Comparison of ENCODE assay signal across 25 cellular contexts in the genomic region with DNA sequence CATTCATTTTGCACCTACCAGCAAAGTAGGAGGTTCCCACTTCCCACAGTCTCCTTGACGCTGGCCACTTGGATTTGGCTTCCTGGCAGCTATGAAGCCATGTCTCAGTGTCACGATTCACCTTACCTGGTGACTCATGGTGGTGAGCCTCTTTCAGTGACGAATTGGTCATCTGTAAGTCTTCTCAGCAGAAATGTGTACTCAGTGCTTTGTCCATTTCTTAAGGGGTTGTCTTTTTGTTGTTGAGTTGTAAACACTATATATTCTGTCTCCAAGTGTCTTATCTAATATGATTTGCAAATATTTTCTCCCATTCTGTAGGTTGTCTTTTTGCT. TPM values are rescaled to one million over a fixed set of nuclear protein-coding genes. Genes with fewer than 3 reads are reported as not detected.
A peak's percentile ranks its signal among the peaks of the same experiment; 100 is the strongest.
DNase-seq lines count a peak whose midpoint lies in the region; ATAC-seq and FAIRE-seq lines count a peak whose summit lies in the region.
"Had no signal": no experiment of that assay in that cellular context is flagged by ENCODE, and none has a peak within 500 bp of the region (broad histone marks: within the 10 kb centered on the region; RNA-seq: fewer than 3 reads in every experiment).

No MANE protein-coding gene starts in this region.

- H3K23ac ChIP-seq in neuronal stem cell (ENCODE audit: low read depth, low read length, poor library complexity) = no peak overlapping the region

- H2AFZ ChIP-seq in neuronal stem cell (ENCODE audit: low read length) = no peak overlapping the region

- no peaks in the 10 kb centered on the region for H3K79me1 ChIP-seq in neuronal stem cell (ENCODE audit: low read depth, low read length)

- H4K91ac ChIP-seq in neuronal stem cell (ENCODE audit: low read depth, low read length, poor library complexity) = no peak overlapping the region

- no peak overlapping the region for H2BK12ac ChIP-seq in neuronal stem cell (ENCODE audit: low read length)

- intact Hi-C loops in activated CD4-positive, alpha-beta T cell treated with anti-CD3 and anti-CD28 coated beads for 36 hours (cut with DNase I, micrococcal nuclease) = loop anchor here in 1 of 2 experiments (1.0 kb wide), 1 partner anchor 74 kb away; no protein-coding TSS in a partner anchor

- no peak overlapping the region for H2BK15ac ChIP-seq in neuronal stem cell (ENCODE audit: low read length)

- H3K27me3 Mint-ChIP-seq in activated CD4-positive, alpha-beta T cell treated with anti-CD3 and anti-CD28 coated beads for 36 hours = no peaks in the 10 kb centered on the region
- no peaks in the 10 kb centered on the region for H3K27me3 Mint-ChIP-seq in activated CD4-positive, alpha-beta T cell treated with anti-CD3 and anti-CD28 coated beads, Interleukin-2, amount 10 ng/mL, durations not matched to agents 7 days and 5 days

- no peaks in the 10 kb centered on the region for H3K4me1 Mint-ChIP-seq in activated CD4-positive, alpha-beta T cell treated with anti-CD3 and anti-CD28 coated beads for 36 hours
- H3K4me1 Mint-ChIP-seq in activated CD4-positive, alpha-beta T cell treated with anti-CD3 and anti-CD28 coated beads, Interleukin-2, amount 10 ng/mL, durations not matched to agents 7 days and 5 days = no peaks in the 10 kb centered on the region
- H3K4me1 Mint-ChIP-seq: endodermal cell, natural killer cell had no signal

- no peak overlapping the region for H2BK120ac ChIP-seq in neuronal stem cell (ENCODE audit: low read depth, low read length)

- no peak overlapping the region for H3K14ac ChIP-seq in neuronal stem cell (ENCODE audit: low read length)

- peaks cover 0 to 2% of the 10 kb centered on the region in 2 donors for H3K36me3 ChIP-seq in neuronal stem cell (replicated peaks in 1 of 2; ENCODE audit: control insufficient read depth in 2 of 2, insufficient read depth in 2 of 2, low read length in 2 of 2)
- H3K36me3 ChIP-seq: suprapubic skin had no signal

- no peak overlapping the region for H3K4me3 Mint-ChIP-seq in activated CD4-positive, alpha-beta T cell treated with anti-CD3 and anti-CD28 coated beads for 36 hours
- H3K4me3 Mint-ChIP-seq in activated CD4-positive, alpha-beta T cell treated with anti-CD3 and anti-CD28 coated beads, Interleukin-2, amount 10 ng/mL, durations not matched to agents 7 days and 5 days = no peak overlapping the region
- H3K4me3 Mint-ChIP-seq: endodermal cell, natural killer cell had no signal

- H3K27ac Mint-ChIP-seq in activated CD4-positive, alpha-beta T cell treated with anti-CD3 and anti-CD28 coated beads for 36 hours = no peak overlapping the region
- no peak overlapping the region for H3K27ac Mint-ChIP-seq in activated CD4-positive, alpha-beta T cell treated with anti-CD3 and anti-CD28 coated beads, Interleukin-2, amount 10 ng/mL, durations not matched to agents 7 days and 5 days
- H3K27ac Mint-ChIP-seq: endodermal cell, natural killer cell had no signal

- no peak overlapping the region for H3K27ac ChIP-seq in neuronal stem cell (replicated peaks; ENCODE audit: low read length)
- H3K27ac ChIP-seq: skin epidermis, suprapubic skin, VCaP had no signal

- no peaks in the 10 kb centered on the region for H3K4me1 ChIP-seq in neuronal stem cell (ENCODE audit: control insufficient read depth in 2 of 2, insufficient read depth in 1 of 2, low read depth in 1 of 2, low read length in 2 of 2)
- H3K4me1 ChIP-seq: suprapubic skin had no signal

- H3K27me3 ChIP-seq in neuronal stem cell (ENCODE audit: control insufficient read depth in 3 of 3, insufficient read depth in 3 of 3, low read depth in 1 of 3, low read length in 3 of 3) = no peaks in the 10 kb centered on the region
- H3K27me3 ChIP-seq: suprapubic skin had no signal

- no peaks in the 10 kb centered on the region for H3K36me3 Mint-ChIP-seq in activated CD4-positive, alpha-beta T cell treated with anti-CD3 and anti-CD28 coated beads for 36 hours (ENCODE audit: low read depth)
- peaks cover 4% of the 10 kb centered on the region for H3K36me3 Mint-ChIP-seq in activated CD4-positive, alpha-beta T cell treated with anti-CD3 and anti-CD28 coated beads, Interleukin-2, amount 10 ng/mL, durations not matched to agents 7 days and 5 days (ENCODE audit: low read depth)
- H3K36me3 Mint-ChIP-seq: natural killer cell had no signal

- no peak overlapping the region for H3K18ac ChIP-seq in neuronal stem cell (ENCODE audit: low read length)

- H3K9ac ChIP-seq in neuronal stem cell (ENCODE audit: low read depth, low read length, poor library complexity) = no peak overlapping the region

- no peak overlapping the region for H3K4me2 ChIP-seq in neuronal stem cell (ENCODE audit: insufficient read depth, low read length, poor library complexity, severe bottlenecking)

- no peak overlapping the region for H4K8ac ChIP-seq in neuronal stem cell (ENCODE audit: low read depth, low read length)

- no peak overlapping the region for H2AK5ac ChIP-seq in neuronal stem cell (ENCODE audit: low read depth, low read length)

- DNase-seq in activated CD4-positive, alpha-beta T cell treated with anti-CD3 and anti-CD28 coated beads for 36 hours = peak; percentile 32
- no peak for DNase-seq in activated CD4-positive, alpha-beta T cell treated with anti-CD3 and anti-CD28 coated beads, Interleukin-2, amount 10 ng/mL, durations not matched to agents 7 days and 5 days
- DNase-seq in ELR (ENCODE audit: low read depth) = peak; percentile 62
- DNase-seq in RCC 7860 (ENCODE audit: low spot score) = peak; percentile 52
- DNase-seq in kidney glomerular epithelial cell (lab: John Stamatoyannopoulos, UW) = peak; percentile 29
- no peak for DNase-seq in neuronal stem cell (ENCODE audit: low spot score)
- no peak for DNase-seq in COLO829 (ENCODE audit: low spot score)
- DNase-seq: aorta; C1 segment of cervical spinal cord; DMS 273 treated with DMSO at 0.1 percent for 48 hours; endodermal cell; MM.1S; natural killer cell; NCI-H187 treated with DMSO at 0.1 percent for 48 hours; NCI-H345; stimulated activated CD4-positive, alpha-beta T cell treated with anti-CD3 and anti-CD28 coated beads, Interleukin-4, amount 100 ng/mL, for 24 hours; T-helper 1 cell had no signal

- peak; percentile 82 for FAIRE-seq in RCC 7860 (lab: Jason Lieb, UNC)
- FAIRE-seq: A204.1, islet of Langerhans had no signal

- no peak overlapping the region for H3K4me3 ChIP-seq in neuronal stem cell (ENCODE audit: low read length in 2 of 2)
- H3K4me3 ChIP-seq: lung, skin epidermis, suprapubic skin had no signal

- H3K9me3 Mint-ChIP-seq in activated CD4-positive, alpha-beta T cell treated with anti-CD3 and anti-CD28 coated beads for 36 hours (ENCODE audit: low read depth) = no peaks in the 10 kb centered on the region
- peaks cover 7% of the 10 kb centered on the region for H3K9me3 Mint-ChIP-seq in activated CD4-positive, alpha-beta T cell treated with anti-CD3 and anti-CD28 coated beads, Interleukin-2, amount 10 ng/mL, durations not matched to agents 7 days and 5 days
- H3K9me3 Mint-ChIP-seq: natural killer cell had no signal

- H3K9me3 ChIP-seq in neuronal stem cell (replicated peaks in 1 of 2; ENCODE audit: control insufficient read depth in 2 of 2, insufficient read depth in 1 of 2, low read depth in 1 of 2, low read length in 2 of 2) = peaks cover 0 to 8% of the 10 kb centered on the region in 2 donors
- H3K9me3 ChIP-seq: suprapubic skin had no signal

- WGBS in neuronal stem cell (ENCODE audit: extremely low coverage in 2 of 2, insufficient read length in 2 of 2, insufficient replicate concordance in 1 of 2), 2 donors = no CpG with 5 or more reads among the region's 3 CpGs

- POLR2A ChIA-PET in activated CD4-positive, alpha-beta T cell treated with anti-CD3 and anti-CD28 coated beads for 36 hours (lab: Charles Lee) = no interaction called here
- POLR2A ChIA-PET in activated CD4-positive, alpha-beta T cell treated with anti-CD3 and anti-CD28 coated beads, Interleukin-2, amount 10 ng/mL, durations not matched to agents 7 days and 5 days (lab: Charles Lee) = no interaction called here

- no peak overlapping the region for H2BK5ac ChIP-seq in neuronal stem cell (ENCODE audit: low read length)

- CTCF ChIA-PET in activated CD4-positive, alpha-beta T cell treated with anti-CD3 and anti-CD28 coated beads for 36 hours (lab: Charles Lee) = interaction anchor here (0.9 to 1.8 kb wide), 4 partner anchors 10 to 291 kb away, joined by 3 to 6 read pairs (median 4); partner anchors contain the start of gene IDUA
- CTCF ChIA-PET in activated CD4-positive, alpha-beta T cell treated with anti-CD3 and anti-CD28 coated beads, Interleukin-2, amount 10 ng/mL, durations not matched to agents 7 days and 5 days (lab: Charles Lee) = interaction anchor here (1.6 to 1.7 kb wide), 2 partner anchors 10 to 14 kb away, joined by 3 to 6 read pairs; no protein-coding TSS in a partner anchor

- no peak overlapping the region for H3K4ac ChIP-seq in neuronal stem cell (ENCODE audit: low read length)

- ATAC-seq in activated CD4-positive, alpha-beta T cell treated with anti-CD3 and anti-CD28 coated beads for 36 hours = peak; percentile 78
- ATAC-seq in GM21367 (IDR thresholded peaks at IDR 0.05; ENCODE audit: unreplicated experiment) = no peak
- ATAC-seq: natural killer cell, Right ventricle myocardium inferior had no signal

RNA-seq across cellular contexts. Expression of gene MAEA, which starts 11.4 kb away (rescaled TPM):
- total RNA-seq in activated CD4-positive, alpha-beta T cell treated with anti-CD3 and anti-CD28 coated beads for 36 hours = 10 to 100 TPM; 38.9 to 40.4 TPM
- total RNA-seq in activated CD4-positive, alpha-beta T cell treated with anti-CD3 and anti-CD28 coated beads, Interleukin-2, amount 10 ng/mL, durations not matched to agents 7 days and 5 days = 10 to 100 TPM; 63.8 to 69.0 TPM
- polyA plus RNA-seq in neuronal stem cell (2013, experiment 1 of 2) = 38.4 TPM
- 37.0 TPM for polyA plus RNA-seq in neuronal stem cell (2013, experiment 2 of 2)

RNA-seq across cellular contexts. Expression of gene CTBP1, which starts 29.4 kb away (rescaled TPM):
- total RNA-seq in activated CD4-positive, alpha-beta T cell treated with anti-CD3 and anti-CD28 coated beads for 36 hours = 100 to 1,000 TPM; 152 to 177 TPM
- 100 to 1,000 TPM; 223 to 242 TPM for total RNA-seq in activated CD4-positive, alpha-beta T cell treated with anti-CD3 and anti-CD28 coated beads, Interleukin-2, amount 10 ng/mL, durations not matched to agents 7 days and 5 days
- 151 TPM for polyA plus RNA-seq in neuronal stem cell (2013, experiment 1 of 2)
- 149 TPM for polyA plus RNA-seq in neuronal stem cell (2013, experiment 2 of 2)

Comparison
In these comparisons a context has a peak if more than half of its experiments do, and no peak if none do; other contexts are left out.
1. DNase-seq: peak in activated CD4-positive, alpha-beta T cell treated with anti-CD3 and anti-CD28 coated beads for 36 hours (single experiment), ELR (single experiment), RCC 7860 (single experiment) and kidney glomerular epithelial cell (single experiment); none in activated CD4-positive, alpha-beta T cell treated with anti-CD3 and anti-CD28 coated beads, Interleukin-2, amount 10 ng/mL, durations not matched to agents 7 days and 5 days (single experiment), neuronal stem cell (single experiment) and COLO829 (single experiment).